8 cellular contexts compared by ENCODE assay signal in the genomic region with DNA sequence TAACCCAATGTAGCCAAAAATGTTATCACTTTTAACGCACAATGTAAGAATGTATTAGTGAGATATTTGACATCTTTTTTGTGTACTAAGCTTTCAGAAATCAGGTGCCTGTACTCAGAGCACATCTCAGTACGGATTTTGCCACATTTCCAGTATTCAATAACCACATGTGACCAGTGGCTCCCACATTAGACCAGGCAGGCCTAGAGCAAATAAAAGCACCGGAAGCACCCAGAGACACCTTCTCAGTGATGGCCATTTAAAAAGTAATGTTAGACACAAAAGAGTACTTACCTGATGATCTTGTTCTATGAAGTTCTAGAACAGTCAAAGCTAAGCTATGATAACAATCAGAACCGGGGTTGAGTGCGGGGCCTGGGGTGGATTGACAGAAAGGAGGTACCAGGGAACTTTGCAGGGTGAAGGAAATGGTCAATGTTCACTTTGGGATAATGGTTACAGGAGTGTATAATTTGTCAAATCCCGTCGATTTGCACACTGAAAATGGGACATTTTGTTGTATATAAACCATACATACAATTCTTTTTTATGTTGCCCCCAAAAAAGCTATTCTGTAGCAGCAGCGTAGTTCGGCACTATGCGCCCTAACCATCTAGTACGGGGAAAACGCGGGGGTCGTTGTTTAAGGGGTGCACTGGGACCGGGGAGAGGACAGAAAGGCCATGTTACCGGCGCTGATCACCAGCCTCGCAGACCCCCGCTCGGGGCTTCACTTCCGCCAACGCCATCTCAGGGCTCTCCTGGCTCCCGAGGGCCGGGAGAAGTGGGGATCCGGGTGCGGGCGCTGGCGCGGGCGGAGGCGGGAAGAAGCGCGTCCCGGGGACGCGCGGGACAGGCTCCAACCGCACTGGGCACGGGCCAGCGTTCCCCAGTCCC. TPM values are rescaled to one million over a fixed set of nuclear protein-coding genes. Genes with fewer than 3 reads are reported as not detected.
A peak's percentile ranks its signal among the peaks of the same experiment; 100 is the strongest.
DNase-seq lines count a peak whose midpoint lies in the region; ATAC-seq and TF ChIP-seq lines count a peak whose summit lies in the region.

No MANE protein-coding gene starts in this region.

- H3K27me3 Mint-ChIP-seq in T-helper 1 cell treated with Interleukin-12 subunit alpha and Interleukin-12 subunit beta and Interleukin-4 antibody, amounts not matched to agents 30 μg/mL and 1 μg/mL, for 36 hours (ENCODE audit: low read depth) = no peaks in the 10 kb centered on the region

- CTCF ChIA-PET in SK-N-SH (lab: Yijun Ruan, JAX) = interaction anchor here (1.3 to 3.4 kb wide), 2 partner anchors 11 to 15 kb away, joined by 3 to 18 read pairs; no protein-coding TSS in a partner anchor

- TF ChIP-seq RAD21 in SK-N-SH (IDR thresholded peaks at IDR 0.05; ENCODE audit: low read length) = no peak

- TF ChIP-seq CTCF in SK-N-SH (IDR thresholded peaks at IDR 0.05) (no peak), fibroblast of villous mesenchyme (IDR thresholded peaks at IDR 0.05; ENCODE audit: insufficient read depth, low read depth, low read length) (no peak), parathyroid adenoma (IDR thresholded peaks at IDR 0.05) (no peak)

- peak overlapping the region; percentile 86 for H3K9ac ChIP-seq in SK-N-SH
- peak overlapping the region; percentile 61 for H3K9ac ChIP-seq in parathyroid adenoma

- no peaks in the 10 kb centered on the region for H3K9me2 ChIP-seq in SK-N-SH

- peak overlapping the region; percentile 57 for H3K27ac Mint-ChIP-seq in T-helper 1 cell treated with Interleukin-12 subunit alpha and Interleukin-12 subunit beta and Interleukin-4 antibody, amounts not matched to agents 30 μg/mL and 1 μg/mL, for 36 hours

- H3K4me3 ChIP-seq in SK-N-SH (ENCODE audit: low read depth in 2 of 2, low read length in 1 of 2) (peak overlapping the region; percentile 62 to 66), fibroblast of villous mesenchyme (ENCODE audit: low read depth, low read length) (peak overlapping the region; percentile 68), parathyroid adenoma (ENCODE audit: low read depth, low read length) (peak overlapping the region; percentile 61)

- H3F3A ChIP-seq in SK-N-SH (replicated peaks; ENCODE audit: insufficient read depth) = peaks cover 9% of the 10 kb centered on the region

- H2AFZ ChIP-seq in SK-N-SH (ENCODE audit: low read depth) (peak overlapping the region; percentile 91), parathyroid adenoma (peak overlapping the region; percentile 89)

- peaks cover 2% of the 10 kb centered on the region for H3K36me3 Mint-ChIP-seq in T-helper 1 cell treated with Interleukin-12 subunit alpha and Interleukin-12 subunit beta and Interleukin-4 antibody, amounts not matched to agents 30 μg/mL and 1 μg/mL, for 36 hours (ENCODE audit: low read depth)

- H3K27ac ChIP-seq in SK-N-SH (ENCODE audit: low read depth in 2 of 2, low read length in 1 of 2) (peak overlapping the region; percentile 31 to 72; a peak in 2 of 4 replicates), parathyroid adenoma (peak overlapping the region; percentile 75)

- H3K4me1 ChIP-seq in SK-N-SH (ENCODE audit: control insufficient read depth in 1 of 2, insufficient read depth in 2 of 2, low read depth in 1 of 2, low read length in 1 of 2) (no peaks in the 10 kb centered on the region; a peak in 1 of 4 replicates), parathyroid adenoma (no peaks in the 10 kb centered on the region)

- H3K27me3 ChIP-seq in SK-N-SH (ENCODE audit: insufficient read depth) = no peaks in the 10 kb centered on the region
- no peaks in the 10 kb centered on the region for H3K27me3 ChIP-seq in parathyroid adenoma (ENCODE audit: control insufficient read depth, insufficient read depth, low read length)

- H3K4me1 Mint-ChIP-seq in T-helper 1 cell treated with Interleukin-12 subunit alpha and Interleukin-12 subunit beta and Interleukin-4 antibody, amounts not matched to agents 30 μg/mL and 1 μg/mL, for 36 hours (ENCODE audit: low read depth) = peaks cover 8% of the 10 kb centered on the region

- H3K36me3 ChIP-seq in SK-N-SH (replicated peaks in 1 of 2; ENCODE audit: control insufficient read depth in 1 of 2, insufficient read depth in 2 of 2, low read length in 1 of 2) (peaks cover 0 to 6% of the 10 kb centered on the region in 2 experiments), parathyroid adenoma (ENCODE audit: control insufficient read depth, insufficient read depth, low read length) (no peaks in the 10 kb centered on the region)

- ATAC-seq in SK-N-SH treated with all-trans-retinoic acid at 6 μM for 48 hours (no peak), HG02610 (IDR thresholded peaks at IDR 0.05; ENCODE audit: unreplicated experiment) (peak; percentile 22), GM19035 (IDR thresholded peaks at IDR 0.05; ENCODE audit: unreplicated experiment) (no peak)

- no peaks in the 10 kb centered on the region for H4K20me1 ChIP-seq in SK-N-SH (ENCODE audit: insufficient read depth)

- POLR2A ChIA-PET in SK-N-SH (lab: Yijun Ruan, JAX) = interaction anchor here (0.5 to 0.8 kb wide), 2 partner anchors 8 to 1765 kb away, joined by 3 read pairs; partner anchors contain the start of gene SYAP1

- WGBS in SK-N-SH (ENCODE audit: low lambda C conversion rate) = 25% methylated on average over 30 of the region's 40 CpGs

- no peaks in the 10 kb centered on the region for H3K9me3 Mint-ChIP-seq in T-helper 1 cell treated with Interleukin-12 subunit alpha and Interleukin-12 subunit beta and Interleukin-4 antibody, amounts not matched to agents 30 μg/mL and 1 μg/mL, for 36 hours

- H3K79me2 ChIP-seq in SK-N-SH (ENCODE audit: insufficient read depth) (peaks cover 21% of the 10 kb centered on the region), parathyroid adenoma (no peaks in the 10 kb centered on the region)

- peak; percentile 44 for DNase-seq in SK-N-SH
- DNase-seq in fibroblast of villous mesenchyme (ENCODE audit: low read depth) = no peak
- DNase-seq in hepatic stellate cell (ENCODE audit: low spot score) = no peak

- no peak for TF ChIP-seq EP300 in SK-N-SH (IDR thresholded peaks at IDR 0.05; ENCODE audit: borderline replicate concordance in 1 of 2, low read depth in 1 of 2, low read length in 1 of 2)

- H3K4me3 Mint-ChIP-seq in T-helper 1 cell treated with Interleukin-12 subunit alpha and Interleukin-12 subunit beta and Interleukin-4 antibody, amounts not matched to agents 30 μg/mL and 1 μg/mL, for 36 hours = peak overlapping the region; percentile 85

- no peaks in the 10 kb centered on the region for H3K9me3 ChIP-seq in SK-N-SH
- H3K9me3 ChIP-seq in parathyroid adenoma (ENCODE audit: control insufficient read depth, low read length) = no peaks in the 10 kb centered on the region

- H3K4me2 ChIP-seq in SK-N-SH = peak overlapping the region; percentile 88
- peak overlapping the region; percentile 73 for H3K4me2 ChIP-seq in parathyroid adenoma (ENCODE audit: low read length)

TF ChIP-seq in SK-N-SH, 30 proteins besides CTCF, POLR2A, EP300 and RAD21:
- no peak for TF ChIP-seq CHD2 (IDR thresholded peaks at IDR 0.05; ENCODE audit: low read length, partially characterized antibody)
- TF ChIP-seq FOXM1 (IDR thresholded peaks at IDR 0.05; ENCODE audit: low read depth) = no peak
- TF ChIP-seq MAX (IDR thresholded peaks at IDR 0.05; ENCODE audit: low read depth) = 0 out of 2 replicates have a peak, but pooled peaks have one; percentile 12
- TF ChIP-seq NRF1 (IDR thresholded peaks at IDR 0.05; ENCODE audit: low read depth, low read length) = no peak

TF ChIP-seq in SK-N-SH treated with all-trans-retinoic acid at 6 μM for 48 hours, 23 proteins besides CTCF, POLR2A, EP300 and RAD21 (continues in another document):
- TF ChIP-seq ZNF8 (CRISPR knock-in tag; IDR thresholded peaks at IDR 0.05) (no peak), PPARA (CRISPR knock-in tag; IDR thresholded peaks at IDR 0.05; ENCODE audit: borderline replicate concordance) (no peak), ZFP3 (CRISPR knock-in tag; IDR thresholded peaks at IDR 0.05) (no peak), OSR1 (CRISPR knock-in tag; IDR thresholded peaks at IDR 0.05) (no peak), CREB5 (CRISPR knock-in tag; IDR thresholded peaks at IDR 0.05; ENCODE audit: low read depth) (no peak)

RNA-seq across cellular contexts. Expression of gene CTPS2, which starts 1.0 kb away (rescaled TPM):
- polyA plus RNA-seq in SK-N-SH (2012; rRNA removed) = 6.1 and 6.9 TPM in 2 replicates
- 6.8 and 7.0 TPM in 2 replicates for polyA plus RNA-seq in SK-N-SH (2012; cell fraction: cytosol; rRNA removed)
- polyA plus RNA-seq in SK-N-SH (2012; cell fraction: nucleus; rRNA removed) = 9.2 and 16.5 TPM in 2 replicates
- 9.1 and 11.0 TPM in 2 replicates for total RNA-seq in fibroblast of villous mesenchyme

RNA-seq across cellular contexts. Expression of gene SYAP1, which starts 7.9 kb away (rescaled TPM):
- polyA plus RNA-seq in SK-N-SH (2012; rRNA removed) = 11.9 and 12.9 TPM in 2 replicates
- 17.7 and 21.6 TPM in 2 replicates for polyA plus RNA-seq in SK-N-SH (2012; cell fraction: cytosol; rRNA removed)
- 6.9 and 9.8 TPM in 2 replicates for polyA plus RNA-seq in SK-N-SH (2012; cell fraction: nucleus; rRNA removed)
- 39.9 and 51.4 TPM in 2 replicates for total RNA-seq in fibroblast of villous mesenchyme
